1 cellular context compared by ENCODE assay signal in genomic region chr5:176647870-176648466, GRCh38.
TF ChIP-seq lines count a peak whose summit lies in the region.

No MANE protein-coding gene starts in this region.

TF ChIP-seq in HCT116, 20 proteins besides CTCF, POLR2A, EP300 and RAD21 (continued from another document):
- TF ChIP-seq EGR1 (IDR thresholded peaks at IDR 0.05; ENCODE audit: low read depth) (no peak), YY1 (IDR thresholded peaks at IDR 0.05; ENCODE audit: extremely low read depth, insufficient replicate concordance, low read depth, low read length) (no peak), EZH2phosphoT487 (IDR thresholded peaks at IDR 0.05; ENCODE audit: borderline replicate concordance) (no peak), TCF7L2 (IDR thresholded peaks at IDR 0.05; ENCODE audit: borderline replicate concordance, extremely low read depth, insufficient read depth, insufficient read length) (no peak), MAX (IDR thresholded peaks at IDR 0.05) (no peak), REST (IDR thresholded peaks at IDR 0.05; ENCODE audit: low read depth) (no peak)
